ENCODE assay signal across 15 cellular contexts in the genomic region with DNA sequence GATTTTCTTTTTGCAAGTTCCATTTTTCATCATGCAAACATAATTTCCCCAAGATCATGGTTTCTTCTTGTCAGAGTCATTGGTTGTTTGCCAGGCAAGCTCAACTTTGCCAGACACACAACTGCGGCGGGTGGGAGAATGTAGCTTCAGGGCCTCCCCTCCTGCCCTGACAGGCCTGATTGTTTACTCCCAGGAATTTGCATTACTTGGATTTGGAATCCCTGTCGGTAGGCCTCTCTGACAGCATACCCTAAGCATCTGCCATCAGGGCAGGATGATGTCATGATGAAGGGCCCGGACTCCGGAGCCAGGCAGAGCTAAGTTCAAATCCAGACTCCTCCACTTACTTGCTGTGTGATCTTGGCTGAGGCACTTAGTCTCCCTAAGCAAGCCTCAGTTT. TPM values are rescaled to one million over a fixed set of nuclear protein-coding genes. Genes with fewer than 3 reads are reported as not detected.
DNase-seq lines count a peak whose midpoint lies in the region; ATAC-seq, FAIRE-seq and TF ChIP-seq lines count a peak whose summit lies in the region.
"Had no signal": no experiment of that assay in that cellular context is flagged by ENCODE, and none has a peak within 500 bp of the region (broad histone marks: within the 10 kb centered on the region; RNA-seq: fewer than 3 reads in every experiment).

No MANE protein-coding gene starts in this region.

- no peak overlapping the region for H2AFZ ChIP-seq in GM23338

- no peaks in the 10 kb centered on the region for H3K79me2 ChIP-seq in GM23338 (replicated peaks; ENCODE audit: insufficient read depth)

- H3K9me2 ChIP-seq in GM23338 (ENCODE audit: insufficient read depth): no peaks in the 10 kb centered on the region

- no peaks in the 10 kb centered on the region for H3K4me1 ChIP-seq in GM23338 (ENCODE audit: insufficient read depth)
- H3K4me1 ChIP-seq: psoas muscle had no signal

- H3K27ac ChIP-seq in epithelial cell of prostate: peak overlapping the region; percentile 37
- no peak overlapping the region for H3K27ac ChIP-seq in GM23338 (ENCODE audit: low read depth)
- H3K27ac ChIP-seq: psoas muscle had no signal

- no peak for ATAC-seq in natural killer cell treated with Interleukin-12 subunit alpha and Interleukin-12 subunit beta and Interleukin-15 and Interleukin-18, amount 100 ng/mL, for 72 hours
- ATAC-seq in GM18502 (IDR thresholded peaks at IDR 0.05; ENCODE audit: poor library complexity, unreplicated experiment): no peak
- no peak for ATAC-seq in GM23338
- ATAC-seq: psoas muscle had no signal

- H3K27me3 Mint-ChIP-seq in natural killer cell treated with Interleukin-12 subunit alpha and Interleukin-12 subunit beta and Interleukin-15 and Interleukin-18, amount 100 ng/mL, for 72 hours: no peaks in the 10 kb centered on the region
- peaks cover 15% of the 10 kb centered on the region for H3K27me3 Mint-ChIP-seq in GM23338 (ENCODE audit: insufficient read depth, low read depth, poor library complexity)

- H3K4me1 Mint-ChIP-seq in natural killer cell treated with Interleukin-12 subunit alpha and Interleukin-12 subunit beta and Interleukin-15 and Interleukin-18, amount 100 ng/mL, for 72 hours (ENCODE audit: low read depth in 2 of 2): peaks cover 8% of the 10 kb centered on the region in 2 donors
- peaks cover 4% of the 10 kb centered on the region; the same call in 1 of the 3 replicates for H3K4me1 Mint-ChIP-seq in GM23338

- H3K27ac Mint-ChIP-seq in natural killer cell treated with Interleukin-12 subunit alpha and Interleukin-12 subunit beta and Interleukin-15 and Interleukin-18, amount 100 ng/mL, for 72 hours: no peak overlapping the region
- H3K27ac Mint-ChIP-seq in GM23338: no peak overlapping the region
- H3K27ac Mint-ChIP-seq: brain; CD14-positive monocyte; endodermal cell; T-helper 1 cell treated with Interleukin-12 subunit alpha and Interleukin-12 subunit beta and Interleukin-4 antibody, amounts not matched to agents 30 μg/mL and 1 μg/mL, for 36 hours had no signal

- no peak for TF ChIP-seq CTCF in GM23338 (conservative IDR thresholded peaks at IDR 0.05; ENCODE audit: low read depth in 2 of 2)

- peak; percentile 43 for DNase-seq in Daoy (ENCODE audit: low read depth)
- DNase-seq in RKO (ENCODE audit: low spot score): peak; percentile 33
- DNase-seq in epithelial cell of prostate (ENCODE audit: low read depth, low spot score): peak; percentile 91
- peak; percentile 34 for DNase-seq in myocyte (ENCODE audit: low read depth)
- no peak for DNase-seq in natural killer cell treated with Interleukin-12 subunit alpha and Interleukin-12 subunit beta and Interleukin-15 and Interleukin-18, amount 100 ng/mL, for 72 hours (ENCODE audit: low spot score)
- no peak for DNase-seq in frontal cortex (ENCODE audit: low spot score in 2 of 2)
- DNase-seq in GM23338 (ENCODE audit: low spot score): no peak
- DNase-seq: activated CD4-positive, alpha-beta T cell treated with anti-CD3 and anti-CD28 coated beads, Interleukin-2, amount 50 U/mL, for 4 hours; endodermal cell; psoas muscle; stimulated activated CD4-positive, alpha-beta T cell treated with anti-CD3 and anti-CD28 coated beads, Interleukin-2, amount 100 ng/mL, for 24 hours had no signal

- no peaks in the 10 kb centered on the region for H3K9me3 Mint-ChIP-seq in natural killer cell treated with Interleukin-12 subunit alpha and Interleukin-12 subunit beta and Interleukin-15 and Interleukin-18, amount 100 ng/mL, for 72 hours
- H3K9me3 Mint-ChIP-seq in GM23338: no peaks in the 10 kb centered on the region
- H3K9me3 Mint-ChIP-seq: CD14-positive monocyte; endodermal cell; T-helper 1 cell treated with Interleukin-12 subunit alpha and Interleukin-12 subunit beta and Interleukin-4 antibody, amounts not matched to agents 30 μg/mL and 1 μg/mL, for 36 hours had no signal

- no peak overlapping the region for H3K4me3 Mint-ChIP-seq in natural killer cell treated with Interleukin-12 subunit alpha and Interleukin-12 subunit beta and Interleukin-15 and Interleukin-18, amount 100 ng/mL, for 72 hours
- no peak overlapping the region for H3K4me3 Mint-ChIP-seq in GM23338
- H3K4me3 Mint-ChIP-seq: brain; CD14-positive monocyte; endodermal cell; T-helper 1 cell treated with Interleukin-12 subunit alpha and Interleukin-12 subunit beta and Interleukin-4 antibody, amounts not matched to agents 30 μg/mL and 1 μg/mL, for 36 hours had no signal

- H4K20me1 ChIP-seq in GM23338 (replicated peaks; ENCODE audit: insufficient read depth): no peaks in the 10 kb centered on the region

- H3F3A ChIP-seq in GM23338 (replicated peaks; ENCODE audit: low read depth): no peaks in the 10 kb centered on the region

- no peak overlapping the region for H3K4me2 ChIP-seq in GM23338

- no peak overlapping the region for H3K4me3 ChIP-seq in GM23338
- H3K4me3 ChIP-seq: psoas muscle had no signal

- H3K36me3 Mint-ChIP-seq in natural killer cell treated with Interleukin-12 subunit alpha and Interleukin-12 subunit beta and Interleukin-15 and Interleukin-18, amount 100 ng/mL, for 72 hours: no peaks in the 10 kb centered on the region
- no peaks in the 10 kb centered on the region; the same call in 2 of the 3 replicates for H3K36me3 Mint-ChIP-seq in GM23338 (ENCODE audit: low read depth)
- H3K36me3 Mint-ChIP-seq: brain, CD14-positive monocyte had no signal

- H3K36me3 ChIP-seq in GM23338 (ENCODE audit: insufficient read depth): no peaks in the 10 kb centered on the region

- no peak for FAIRE-seq in frontal cortex (lab: Jason Lieb, UNC)

- no peaks in the 10 kb centered on the region for H3K27me3 ChIP-seq in GM23338 (ENCODE audit: insufficient read depth)

TF ChIP-seq in GM23338, 12 proteins besides CTCF, POLR2A, EP300 and RAD21 (continues in another document):
- TF ChIP-seq NANOG (IDR thresholded peaks at IDR 0.05; ENCODE audit: borderline replicate concordance): no peak

RNA-seq across cellular contexts. Expression of a gene that starts 15.0 kb away (rescaled TPM):
- total RNA-seq in Daoy (2014; rRNA removed; shearing (Covaris generic)): 6,432 and 6,529 TPM in 2 replicates
- total RNA-seq in myocyte (1,461 and 1,734 TPM in 2 replicates), frontal cortex (3,224 TPM)
- polyA plus RNA-seq in myocyte (2012): 2,827 TPM
- 1,000 to 10,000 TPM; 1,429 to 1,580 TPM for total RNA-seq in natural killer cell treated with Interleukin-12 subunit alpha and Interleukin-12 subunit beta and Interleukin-15 and Interleukin-18, amount 100 ng/mL, for 72 hours
- total RNA-seq in GM23338 (2014; rRNA removed; shearing (Covaris generic)): 1,443 and 1,506 TPM in 2 replicates
- 2,790 and 2,911 TPM in 2 replicates for polyA plus RNA-seq in GM23338 (2016; fragmentation: Nextera tagmentation; extraction: Ambion mirVana)

RNA-seq across cellular contexts. Expression of a gene that starts 21.8 kb away (rescaled TPM):
- total RNA-seq in Daoy (2014; rRNA removed; shearing (Covaris generic)): not detected in 2 replicates
- 1.3 and 2.9 TPM in 2 replicates for total RNA-seq in myocyte
- polyA plus RNA-seq in myocyte (2012): not detected
- total RNA-seq in natural killer cell treated with Interleukin-12 subunit alpha and Interleukin-12 subunit beta and Interleukin-15 and Interleukin-18, amount 100 ng/mL, for 72 hours: 100 to 1,000 TPM; 767 to 771 TPM
- total RNA-seq in frontal cortex: 3.3 TPM
- total RNA-seq in GM23338 (2014; rRNA removed; shearing (Covaris generic)): 49.8 and 54.8 TPM in 2 replicates
- polyA plus RNA-seq in GM23338 (2016; fragmentation: Nextera tagmentation; extraction: Ambion mirVana): 98.4 and 105 TPM in 2 replicates

Comparison
In these comparisons a context has a peak if more than half of its experiments do, and no peak if none do; other contexts are left out.
1. DNase-seq: peak in Daoy (single experiment), RKO (single experiment), epithelial cell of prostate (single experiment) and myocyte (single experiment); none in natural killer cell treated with Interleukin-12 subunit alpha and Interleukin-12 subunit beta and Interleukin-15 and Interleukin-18, amount 100 ng/mL, for 72 hours (single experiment), frontal cortex (0 of 2) and GM23338 (single experiment).
2. RNA of a gene that starts 21.8 kb away (total RNA-seq): 767 to 771 TPM in natural killer cell treated with Interleukin-12 subunit alpha and Interleukin-12 subunit beta and Interleukin-15 and Interleukin-18, amount 100 ng/mL, for 72 hours; 49.8 to 54.8 TPM in GM23338, 3.3 TPM in frontal cortex (single experiment), 1.3 to 2.9 TPM in myocyte and not detected in Daoy; every median in the first group is over 10 times any median in the second.